20 cellular contexts compared by ENCODE assay signal in genomic region chr1:2860476-2861142, GRCh38.
"Had no signal": no experiment of that assay in that cellular context is flagged by ENCODE, and none has a peak within 500 bp of the region (broad histone marks: within the 10 kb centered on the region; RNA-seq: fewer than 3 reads in every experiment).

No MANE protein-coding gene starts in this region.

- H3K27ac ChIP-seq: dorsolateral prefrontal cortex, neural progenitor cell, parathyroid adenoma, prostate gland, suprapubic skin, thyroid gland had no signal

- H3K36me3 ChIP-seq: neural progenitor cell, prostate gland, suprapubic skin, thyroid gland had no signal

- H3K9me3 Mint-ChIP-seq: immature natural killer cell; naive thymus-derived CD8-positive, alpha-beta T cell; type B pancreatic cell had no signal

- H3K4me3 Mint-ChIP-seq: immature natural killer cell; naive thymus-derived CD8-positive, alpha-beta T cell; neural progenitor cell; type B pancreatic cell had no signal

- DNase-seq: central memory CD4-positive, alpha-beta T cell; cortex of kidney; effector CD8-positive, alpha-beta T cell; immature natural killer cell; left colon; naive thymus-derived CD8-positive, alpha-beta T cell; occipital lobe; retina; small intestine; stimulated activated CD4-positive, alpha-beta T cell treated with anti-CD3 and anti-CD28 coated beads, Interleukin-2, amount 100 ng/mL, for 48 hours; stimulated activated naive CD8-positive, alpha-beta T cell treated with anti-CD3 and anti-CD28 coated beads, Interleukin-15, Interleukin-2, amounts not matched to agents 100 U/mL and 50 U/mL, for 24 hours; thyroid gland had no signal

- H3K9me3 ChIP-seq: mucosa of descending colon, prostate gland, suprapubic skin, thyroid gland had no signal

- H3K27me3 Mint-ChIP-seq: type B pancreatic cell had no signal

- ATAC-seq: esophagus mucosa; left colon; mucosa of descending colon; naive thymus-derived CD8-positive, alpha-beta T cell; stimulated activated naive CD8-positive, alpha-beta T cell treated with anti-CD3 and anti-CD28 coated beads, Interleukin-15, Interleukin-2, amounts not matched to agents 100 U/mL and 50 U/mL, for 24 hours had no signal

- H3K36me3 Mint-ChIP-seq: immature natural killer cell; naive thymus-derived CD8-positive, alpha-beta T cell; neural progenitor cell had no signal

- H3K4me3 ChIP-seq: dorsolateral prefrontal cortex, mucosa of descending colon, neural progenitor cell, prostate gland, suprapubic skin, thyroid gland had no signal

- H3K4me1 ChIP-seq: neural progenitor cell, parathyroid adenoma, prostate gland had no signal

- H3K27me3 ChIP-seq: neural progenitor cell, thyroid gland had no signal

- H3K27ac Mint-ChIP-seq: immature natural killer cell; naive thymus-derived CD8-positive, alpha-beta T cell; neural progenitor cell; type B pancreatic cell had no signal
